Comparison of ENCODE assay signal across 23 cellular contexts in the genomic region with DNA sequence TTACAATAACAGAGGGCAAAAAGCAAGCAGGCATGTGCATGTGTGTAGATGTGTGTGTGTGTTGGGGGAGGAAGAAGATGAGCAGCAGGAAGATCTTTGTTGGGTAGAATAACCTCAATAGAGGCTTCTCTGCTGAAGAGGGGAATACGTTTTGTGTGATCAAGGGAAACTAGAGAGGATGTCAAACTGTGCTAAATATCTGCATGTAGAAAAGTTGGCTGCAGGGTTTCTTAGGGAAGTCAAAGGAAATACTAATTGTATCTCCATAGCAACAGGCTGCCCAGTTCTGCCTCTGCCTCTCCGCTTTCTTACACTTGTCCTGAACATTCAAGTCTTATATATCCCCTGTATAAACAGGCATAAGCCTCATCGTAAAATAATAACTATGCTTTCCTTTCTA.
"Had no signal": no experiment of that assay in that cellular context is flagged by ENCODE, and none has a peak within 500 bp of the region (broad histone marks: within the 10 kb centered on the region; RNA-seq: fewer than 3 reads in every experiment).

No MANE protein-coding gene starts in this region.

- DNase-seq: activated B cell treated with CpG ODN at 0.5 μM for 24 hours; activated CD4-positive, alpha-beta T cell treated with anti-CD3 and anti-CD28 coated beads for 4 hours; activated CD4-positive, alpha-beta T cell treated with anti-CD3 and anti-CD28 coated beads, Interleukin-2, amount 50 U/mL, for 48 hours; activated CD8-positive, alpha-beta memory T cell treated with anti-CD3 and anti-CD28 coated beads, Interleukin-2, amount 50 U/mL, for 48 hours; activated naive CD4-positive, alpha-beta T cell treated with Interleukin-2 at 50 U/mL for 16 hours; activated naive CD8-positive, alpha-beta T cell treated with anti-CD3 and anti-CD28 coated beads for 36 hours; activated T-cell treated with anti-CD3 and anti-CD28 coated beads, Interleukin-2, amount 50 U/mL, for 48 hours; amniotic stem cell; colonic mucosa; dorsolateral prefrontal cortex; effector memory CD8-positive, alpha-beta T cell; esophagus squamous epithelium; head of caudate nucleus; kidney glomerular epithelial cell; posterior cingulate gyrus; small intestine; stimulated activated CD4-positive, alpha-beta T cell treated with anti-CD3 and anti-CD28 coated beads, Interleukin-2, amount 100 ng/mL, for 24 hours; stimulated activated naive CD8-positive, alpha-beta T cell treated with anti-CD3 and anti-CD28 coated beads, Interleukin-15, amount 100 ng/mL, for 72 hours; T-helper 1 cell; tibial artery had no signal

- H3K9me3 ChIP-seq: colonic mucosa, esophagus squamous epithelium, gastroesophageal sphincter, tibial artery had no signal

- H3K4me3 ChIP-seq: colonic mucosa, dorsolateral prefrontal cortex, esophagus squamous epithelium, gastroesophageal sphincter, tibial artery had no signal

- ATAC-seq: effector memory CD8-positive, alpha-beta T cell; gastroesophageal sphincter; sciatic nerve; stimulated activated effector memory CD8-positive, alpha-beta T cell treated with anti-CD3 and anti-CD28 coated beads, Interleukin-12 subunit alpha, Interleukin-12 subunit beta, amount 100 ng/mL, for 72 hours; stimulated activated naive CD8-positive, alpha-beta T cell treated with anti-CD3 and anti-CD28 coated beads, Interleukin-15, amount 100 ng/mL, for 72 hours had no signal

- H3K27me3 ChIP-seq: colonic mucosa, dorsolateral prefrontal cortex, esophagus squamous epithelium, gastroesophageal sphincter, tibial artery had no signal

- H3K4me1 ChIP-seq: colonic mucosa, gastroesophageal sphincter, tibial artery had no signal

- H3K27ac ChIP-seq: colonic mucosa, dorsolateral prefrontal cortex, esophagus squamous epithelium, gastroesophageal sphincter, tibial artery had no signal

- H3K36me3 ChIP-seq: colonic mucosa, esophagus squamous epithelium, gastroesophageal sphincter, tibial artery had no signal
